In genomic region chr11:131978351-131978750, GRCh38 we compare ENCODE assay signal across 34 cellular contexts.
DNase-seq lines count a peak whose midpoint lies in the region; ATAC-seq, FAIRE-seq and TF ChIP-seq lines count a peak whose summit lies in the region.
"Had no signal": no experiment of that assay in that cellular context is flagged by ENCODE, and none has a peak within 500 bp of the region (broad histone marks: within the 10 kb centered on the region; RNA-seq: fewer than 3 reads in every experiment).

No MANE protein-coding gene starts in this region.

- 86% methylated on average over 5 of the region's 5 CpGs for WGBS in mammary epithelial cell (ENCODE audit: low coverage, missing lambda C conversion rate)

- no peaks in the 10 kb centered on the region for H3K27me3 ChIP-seq in mammary epithelial cell (ENCODE audit: insufficient read depth, low read length)
- no peaks in the 10 kb centered on the region for H3K27me3 ChIP-seq in astrocyte (ENCODE audit: insufficient read depth, low read length)
- H3K27me3 ChIP-seq: adrenal gland, esophagus squamous epithelium, gastrocnemius medialis, Peyer's patch, sigmoid colon, thyroid gland had no signal

- H3K36me3 Mint-ChIP-seq in MCF 10A (ENCODE audit: insufficient read depth, unreplicated experiment) (no peaks in the 10 kb centered on the region), astrocyte (ENCODE audit: low read depth, unreplicated experiment) (peaks cover 10% of the 10 kb centered on the region)
- H3K36me3 Mint-ChIP-seq in activated naive CD4-positive, alpha-beta T cell treated with anti-CD3 and anti-CD28 coated beads, Interleukin-2, amount 50 U/mL, for 72 hours, result peaks cover 0 to 6% of the 10 kb centered on the region in 2 donors
- H3K36me3 Mint-ChIP-seq: CD8-positive, alpha-beta T cell had no signal

- POLR2A ChIA-PET in MCF 10A (lab: Yijun Ruan, JAX), result no interaction called here

- no peak overlapping the region for H3K9ac ChIP-seq in mammary epithelial cell (ENCODE audit: insufficient read depth, low read length)
- H3K9ac ChIP-seq in astrocyte (ENCODE audit: low read length), result peak overlapping the region; percentile 51
- H3K9ac ChIP-seq: KMS-11 had no signal

- dilution Hi-C loops in mammary epithelial cell (cut with HindIII; ENCODE audit: low sequenced_read_pairs), result loop anchor here (5.0 kb wide), 1 partner anchor 94 kb away; no protein-coding TSS in a partner anchor

- H3K27ac Mint-ChIP-seq in MCF 10A (ENCODE audit: low read depth, unreplicated experiment), result no peak overlapping the region
- peak overlapping the region; percentile 94 for H3K27ac Mint-ChIP-seq in astrocyte (ENCODE audit: unreplicated experiment)
- H3K27ac Mint-ChIP-seq in activated naive CD4-positive, alpha-beta T cell treated with anti-CD3 and anti-CD28 coated beads, Interleukin-2, amount 50 U/mL, for 72 hours, result no peak overlapping the region
- H3K27ac Mint-ChIP-seq: CD8-positive, alpha-beta T cell; effector memory CD8-positive, alpha-beta T cell; progenitor cell of endocrine pancreas; stimulated activated naive CD8-positive, alpha-beta T cell treated with anti-CD3 and anti-CD28 coated beads, Interleukin-15, Interleukin-2, amounts not matched to agents 100 ng/mL and 50 ng/mL, for 24 hours had no signal

- intact Hi-C loops in mammary epithelial cell (cut with micrococcal nuclease) (loop anchor here (1.0 to 2.0 kb wide), 3 partner anchors 46 to 230 kb away; no protein-coding TSS in a partner anchor), MCF 10A (cut with micrococcal nuclease) (no loop called here)

- H3K4me2 ChIP-seq in mammary epithelial cell (ENCODE audit: insufficient read depth, low read depth, low read length) (peak overlapping the region; percentile 79), astrocyte (ENCODE audit: low read length) (peak overlapping the region; percentile 74)
- H3K4me2 ChIP-seq: KMS-11 had no signal

- H3K4me3 Mint-ChIP-seq in MCF 10A (ENCODE audit: unreplicated experiment) (no peak overlapping the region), astrocyte (ENCODE audit: unreplicated experiment) (no peak overlapping the region)
- H3K4me3 Mint-ChIP-seq: activated T-cell treated with anti-CD3 and anti-CD28 coated beads, Interleukin-2, amount 50 U/mL, for 4 hours; CD8-positive, alpha-beta T cell; effector memory CD8-positive, alpha-beta T cell; stimulated activated naive CD8-positive, alpha-beta T cell treated with anti-CD3 and anti-CD28 coated beads, Interleukin-15, Interleukin-2, amounts not matched to agents 100 ng/mL and 50 ng/mL, for 24 hours had no signal

- ATAC-seq in activated naive CD4-positive, alpha-beta T cell treated with anti-CD3 and anti-CD28 coated beads, Interleukin-2, amount 50 U/mL, for 72 hours, result no peak
- ATAC-seq: activated T-cell treated with anti-CD3 and anti-CD28 coated beads, Interleukin-2, amount 50 U/mL, for 4 hours; CD8-positive, alpha-beta T cell; effector memory CD8-positive, alpha-beta T cell; gastrocnemius medialis; HCT116; lower lobe of right lung had no signal

- H3K9me3 ChIP-seq in mammary epithelial cell (replicated peaks; ENCODE audit: insufficient read depth, low read length) (no peaks in the 10 kb centered on the region), astrocyte (ENCODE audit: insufficient read depth, low read depth, low read length) (no peaks in the 10 kb centered on the region)
- H3K9me3 ChIP-seq: adrenal gland, esophagus squamous epithelium, gastrocnemius medialis, lower lobe of right lung, Peyer's patch, sigmoid colon, thyroid gland had no signal

- in situ Hi-C loops in mammary epithelial cell (cut with MboI; ENCODE audit: low sequenced_read_pairs in 2 of 2), result no loop called here

- DNase-seq in mammary epithelial cell (no peak), MCF 10A (ENCODE audit: unreplicated experiment) (no peak), astrocyte (ENCODE audit: low read depth) (peak; percentile 34), kidney glomerular epithelial cell (lab: John Stamatoyannopoulos, UW) (peak; percentile 60), germinal center (ENCODE audit: low spot score) (no peak), MV-4-11 (lab: John Stamatoyannopoulos, UW) (no peak), GM20000 (ENCODE audit: low spot score) (no peak)
- DNase-seq in activated naive CD4-positive, alpha-beta T cell treated with anti-CD3 and anti-CD28 coated beads, Interleukin-2, amount 50 U/mL, for 72 hours (ENCODE audit: low spot score in 2 of 2), result no peak
- DNase-seq: activated CD4-positive, alpha-beta T cell treated with anti-CD3 and anti-CD28 coated beads for 48 hours; activated naive CD4-positive, alpha-beta T cell; activated T-cell treated with anti-CD3 and anti-CD28 coated beads, Interleukin-2, amount 50 U/mL, for 4 hours; adrenal gland; AML-193; CD8-positive, alpha-beta T cell; effector memory CD8-positive, alpha-beta T cell; esophagus squamous epithelium; gastrocnemius medialis; hypothalamus; kidney; lower lobe of right lung; NCI-H146; NCI-H524; Peyer's patch; sigmoid colon; T-helper 2 cell; thyroid gland had no signal

- peaks cover 29% of the 10 kb centered on the region for H3K4me1 ChIP-seq in mammary epithelial cell (ENCODE audit: insufficient read depth, low read length)
- H3K4me1 ChIP-seq in astrocyte (ENCODE audit: insufficient read depth, low read length), result peaks cover 32% of the 10 kb centered on the region
- H3K4me1 ChIP-seq: adrenal gland, esophagus squamous epithelium, gastrocnemius medialis, lower lobe of right lung, Peyer's patch, sigmoid colon, thyroid gland had no signal

- H3K27ac ChIP-seq in mammary epithelial cell (ENCODE audit: insufficient read depth, low read depth, low read length) (peak overlapping the region; percentile 95), astrocyte (ENCODE audit: low read depth, low read length) (peak overlapping the region; percentile 79)
- H3K27ac ChIP-seq: 22Rv1, adrenal gland, esophagus squamous epithelium, gastrocnemius medialis, KMS-11, lower lobe of right lung, Peyer's patch, sigmoid colon, SK-N-MC, thyroid gland had no signal

- no peaks in the 10 kb centered on the region for H4K20me1 ChIP-seq in mammary epithelial cell (ENCODE audit: insufficient read depth, low read length)
- no peaks in the 10 kb centered on the region for H4K20me1 ChIP-seq in astrocyte (ENCODE audit: insufficient read depth, low read length)

- CTCF ChIA-PET in mammary epithelial cell (lab: Charles Lee; ENCODE audit: low non-redundant PET), result no interaction called here
- CTCF ChIA-PET in MCF 10A (lab: Yijun Ruan, JAX), result interaction anchor here (0.6 kb wide), 1 partner anchor 285 kb away, joined by 3 read pairs; no protein-coding TSS in a partner anchor

- H3K79me2 ChIP-seq in mammary epithelial cell (ENCODE audit: insufficient read depth, low read length) (peaks cover 5% of the 10 kb centered on the region), astrocyte (ENCODE audit: insufficient read depth, low read length) (peaks cover 25% of the 10 kb centered on the region)

- no peak for TF ChIP-seq CTCF in mammary epithelial cell (conservative IDR thresholded peaks at IDR 0.05 in 1 of 2, IDR thresholded peaks at IDR 0.05 in 1 of 2; ENCODE audit: extremely low read depth in 1 of 2, insufficient read depth in 1 of 2, low read depth in 1 of 2, low read length in 2 of 2)
- no peak for TF ChIP-seq CTCF in MCF 10A (IDR thresholded peaks at IDR 0.05; ENCODE audit: unreplicated experiment)
- TF ChIP-seq CTCF in astrocyte (IDR thresholded peaks at IDR 0.05; ENCODE audit: insufficient read depth, low read depth, low read length), result no peak
- TF ChIP-seq CTCF in GM20000 (IDR thresholded peaks at IDR 0.05; ENCODE audit: extremely low read depth, missing control alignments), result no peak

- no peaks in the 10 kb centered on the region for H3K27me3 Mint-ChIP-seq in MCF 10A (ENCODE audit: insufficient read depth, unreplicated experiment)
- H3K27me3 Mint-ChIP-seq in astrocyte (ENCODE audit: low read depth, unreplicated experiment), result no peaks in the 10 kb centered on the region

- H3K4me3 ChIP-seq in mammary epithelial cell (replicated peaks in 1 of 3; ENCODE audit: insufficient read depth in 1 of 3, low read depth in 2 of 3, low read length in 3 of 3), result no peak overlapping the region
- H3K4me3 ChIP-seq in astrocyte (ENCODE audit: insufficient read depth, low read depth, low read length), result peak overlapping the region; percentile 17
- H3K4me3 ChIP-seq: adrenal gland, esophagus squamous epithelium, gastrocnemius medialis, lower lobe of right lung, Peyer's patch, sigmoid colon, SK-N-MC, thyroid gland had no signal

- no TSS peak for BruUV-seq in mammary epithelial cell (replicated peaks; lab: Mats Ljungman, UMichigan)
- no TSS peak for BruUV-seq in MCF 10A (replicated peaks; lab: Mats Ljungman, UMichigan)

- no peak for FAIRE-seq in astrocyte (lab: Jason Lieb, UNC)
- FAIRE-seq: bronchial epithelial cell, colon, kidney had no signal

- no peaks in the 10 kb centered on the region for H3K4me1 Mint-ChIP-seq in MCF 10A (ENCODE audit: insufficient read depth, unreplicated experiment)
- H3K4me1 Mint-ChIP-seq in astrocyte (ENCODE audit: low read depth, unreplicated experiment), result peaks cover 58% of the 10 kb centered on the region

- H3K9me3 Mint-ChIP-seq in MCF 10A (ENCODE audit: unreplicated experiment) (peaks cover 32% of the 10 kb centered on the region), astrocyte (ENCODE audit: unreplicated experiment) (no peaks in the 10 kb centered on the region)
- peaks cover 11% of the 10 kb centered on the region in 2 donors for H3K9me3 Mint-ChIP-seq in activated naive CD4-positive, alpha-beta T cell treated with anti-CD3 and anti-CD28 coated beads, Interleukin-2, amount 50 U/mL, for 72 hours
- H3K9me3 Mint-ChIP-seq: activated T-cell treated with anti-CD3 and anti-CD28 coated beads, Interleukin-2, amount 50 U/mL, for 4 hours; CD8-positive, alpha-beta T cell had no signal

- H3K36me3 ChIP-seq in mammary epithelial cell (ENCODE audit: insufficient read depth, low read length), result no peaks in the 10 kb centered on the region
- H3K36me3 ChIP-seq in astrocyte (ENCODE audit: insufficient read depth, low read length), result peaks cover 2% of the 10 kb centered on the region
- H3K36me3 ChIP-seq: adrenal gland, esophagus squamous epithelium, gastrocnemius medialis, lower lobe of right lung, Peyer's patch, sigmoid colon, thyroid gland had no signal

- no peak overlapping the region for H2AFZ ChIP-seq in mammary epithelial cell (ENCODE audit: low read depth, low read length)
- no peak overlapping the region for H2AFZ ChIP-seq in astrocyte (ENCODE audit: low read depth, low read length)

Comparison
In these comparisons a context has a peak if more than half of its experiments do, and no peak if none do; other contexts are left out.
1. DNase-seq: peak in astrocyte (single experiment) and kidney glomerular epithelial cell (single experiment); none in mammary epithelial cell (single experiment), MCF 10A (single experiment), germinal center (single experiment), activated naive CD4-positive, alpha-beta T cell treated with anti-CD3 and anti-CD28 coated beads, Interleukin-2, amount 50 U/mL, for 72 hours (0 of 2), MV-4-11 (single experiment) and GM20000 (single experiment).